In genomic region chr7:157138424-157139141, GRCh38 we compare ENCODE assay signal across 1 cellular context.
A peak's percentile ranks its signal among the peaks of the same experiment; 100 is the strongest.
TF ChIP-seq lines count a peak whose summit lies in the region.

UBE3C (plus strand) TSS chr7:157138926; CDS start chr7:157139273, 347 bp downstream.

TF ChIP-seq in HepG2, 621 proteins besides CTCF, POLR2A, EP300 and RAD21 (continued from another document and continues in another):
- TF ChIP-seq ZNF142 (CRISPR knock-in tag; IDR thresholded peaks at IDR 0.05) (peak; percentile 97; the same call in 1 of the 2 replicates), ETS1 (CRISPR knock-in tag; IDR thresholded peaks at IDR 0.05) (peak; percentile 69; the same call in 1 of the 2 replicates), MYC (CRISPR knock-in tag; IDR thresholded peaks at IDR 0.05; ENCODE audit: borderline replicate concordance) (peak; percentile 50; the same call in 1 of the 2 replicates), HMG20A (CRISPR knock-in tag; IDR thresholded peaks at IDR 0.05; ENCODE audit: borderline replicate concordance) (no peak), ZNF766 (CRISPR knock-in tag; IDR thresholded peaks at IDR 0.05; ENCODE audit: borderline replicate concordance) (no peak), ZNF512 (CRISPR knock-in tag; IDR thresholded peaks at IDR 0.05) (no peak), KDM5A (IDR thresholded peaks at IDR 0.05; ENCODE audit: borderline replicate concordance, low read length) (peak; percentile 78; the same call in 1 of the 2 replicates), KAT8 (CRISPR knock-in tag; IDR thresholded peaks at IDR 0.05) (no peak; the same call in 1 of the 2 replicates), HDAC6 (IDR thresholded peaks at IDR 0.05; ENCODE audit: low read depth, low read length) (no peak), SMC3 (IDR thresholded peaks at IDR 0.05; ENCODE audit: low read length) (no peak), ZNF639 (CRISPR knock-in tag; conservative IDR thresholded peaks at IDR 0.05) (no peak), HNF4A (CRISPR knock-in tag; IDR thresholded peaks at IDR 0.05) (no peak), ATF1 (CRISPR knock-in tag; IDR thresholded peaks at IDR 0.05) (no peak), TBP (CRISPR knock-in tag; IDR thresholded peaks at IDR 0.05) (0 out of 2 replicates have a peak, but pooled peaks have one; percentile 57), ZBTB44 (CRISPR knock-in tag; IDR thresholded peaks at IDR 0.05) (no peak), ZNF530 (CRISPR knock-in tag; IDR thresholded peaks at IDR 0.05; ENCODE audit: low read depth) (no peak), ZNF710 (CRISPR knock-in tag; IDR thresholded peaks at IDR 0.05; ENCODE audit: borderline replicate concordance) (no peak), DNMT3B (CRISPR knock-in tag; conservative IDR thresholded peaks at IDR 0.05) (no peak), ZNF451 (CRISPR knock-in tag; IDR thresholded peaks at IDR 0.05) (0 out of 2 replicates have a peak, but pooled peaks have one; percentile 46), MAF1 (CRISPR knock-in tag; IDR thresholded peaks at IDR 0.05; ENCODE audit: borderline replicate concordance) (no peak), U2AF2 (IDR thresholded peaks at IDR 0.05; ENCODE audit: low read depth, low read length) (no peak), SMARCE1 (IDR thresholded peaks at IDR 0.05; ENCODE audit: borderline replicate concordance) (no peak), HIVEP1 (CRISPR knock-in tag; IDR thresholded peaks at IDR 0.05) (no peak), MAFK (conservative IDR thresholded peaks at IDR 0.05 in 1 of 2, IDR thresholded peaks at IDR 0.05 in 1 of 2; ENCODE audit: low read length in 2 of 2) (no peak), TEF (CRISPR knock-in tag; IDR thresholded peaks at IDR 0.05) (0 out of 2 replicates have a peak, but pooled peaks have one; percentile 39), ZNF550 (CRISPR knock-in tag; IDR thresholded peaks at IDR 0.05; ENCODE audit: borderline replicate concordance) (no peak), YY1 (IDR thresholded peaks at IDR 0.05; ENCODE audit: insufficient read depth, insufficient replicate concordance, low read depth, low read length) (peak; percentile 93), CERS6 (CRISPR knock-in tag; IDR thresholded peaks at IDR 0.05) (no peak), ZNF772 (CRISPR knock-in tag; IDR thresholded peaks at IDR 0.05) (no peak), ZNF354B (CRISPR knock-in tag; IDR thresholded peaks at IDR 0.05) (0 out of 2 replicates have a peak, but pooled peaks have one; percentile 67), MIER3 (CRISPR knock-in tag; IDR thresholded peaks at IDR 0.05; ENCODE audit: borderline replicate concordance) (no peak), CREB1 (IDR thresholded peaks at IDR 0.05) (peak; percentile 56; the same call in 1 of the 2 replicates), CREB1 (CRISPR knock-in tag; IDR thresholded peaks at IDR 0.05) (no peak), ZNF652 (CRISPR knock-in tag; IDR thresholded peaks at IDR 0.05; ENCODE audit: borderline replicate concordance, low read depth) (no peak), ZNF230 (CRISPR knock-in tag; IDR thresholded peaks at IDR 0.05) (no peak; the same call in none of the 2 replicates), ZFP62 (CRISPR knock-in tag; IDR thresholded peaks at IDR 0.05) (no peak), TAF1 (CRISPR knock-in tag; IDR thresholded peaks at IDR 0.05) (peak; percentile 79; the same call in 1 of the 2 replicates), MLXIP (CRISPR knock-in tag; IDR thresholded peaks at IDR 0.05; ENCODE audit: borderline replicate concordance) (no peak; the same call in 1 of the 2 replicates), ZNF24 (IDR thresholded peaks at IDR 0.05) (no peak), ADNP (CRISPR knock-in tag; IDR thresholded peaks at IDR 0.05) (no peak), ZNF570 (CRISPR knock-in tag; IDR thresholded peaks at IDR 0.05; ENCODE audit: borderline replicate concordance) (no peak), HOXA5 (CRISPR knock-in tag; IDR thresholded peaks at IDR 0.05) (no peak), HHEX (CRISPR knock-in tag; IDR thresholded peaks at IDR 0.05) (no peak), ZNF547 (CRISPR knock-in tag; IDR thresholded peaks at IDR 0.05) (peak; percentile 39), ZNF30 (CRISPR knock-in tag; IDR thresholded peaks at IDR 0.05) (no peak), SIX4 (CRISPR knock-in tag; IDR thresholded peaks at IDR 0.05) (no peak)
